12 cellular contexts compared by ENCODE assay signal in genomic region chr7:945556-946255, GRCh38. TPM values are rescaled to one million over a fixed set of nuclear protein-coding genes. Genes with fewer than 3 reads are reported as not detected.
A peak's percentile ranks its signal among the peaks of the same experiment; 100 is the strongest.
DNase-seq lines count a peak whose midpoint lies in the region; ATAC-seq and TF ChIP-seq lines count a peak whose summit lies in the region.
"Had no signal": no experiment of that assay in that cellular context is flagged by ENCODE, and none has a peak within 500 bp of the region (broad histone marks: within the 10 kb centered on the region; RNA-seq: fewer than 3 reads in every experiment).

No MANE protein-coding gene starts in this region.

- H3K27ac ChIP-seq in PC-3 (ENCODE audit: low read length): peak overlapping the region; percentile 71
- H3K27ac ChIP-seq in hepatocyte: peak overlapping the region; percentile 98

- peak overlapping the region; percentile 78 for H3K4me2 ChIP-seq in PC-3 (ENCODE audit: low read length)
- peak overlapping the region; percentile 72 for H3K4me2 ChIP-seq in hepatocyte

- no peaks in the 10 kb centered on the region for H3F3A ChIP-seq in PC-3 (ENCODE audit: low read length, unreplicated experiment)

- H3K9me3 ChIP-seq in PC-3 (ENCODE audit: low read length) (no peaks in the 10 kb centered on the region), hepatocyte (ENCODE audit: low read depth) (no peaks in the 10 kb centered on the region)
- H3K9me3 ChIP-seq: BE2C had no signal

- H2AFZ ChIP-seq in PC-3 (ENCODE audit: low read length) (peak overlapping the region; percentile 21; the same call in 1 of the 2 replicates), hepatocyte (no peak overlapping the region)

- H3K9ac ChIP-seq in PC-3 (ENCODE audit: low read length): peak overlapping the region; percentile 64

- peak overlapping the region; percentile 49; the same call in 1 of the 2 replicates for H3K4me3 ChIP-seq in PC-3 (ENCODE audit: low read length)
- H3K4me3 ChIP-seq in hepatocyte: no peak overlapping the region

- BruUV-seq in PC-3 (replicated peaks; lab: Mats Ljungman, UMichigan): no TSS peak

- WGBS in hepatocyte (ENCODE audit: low lambda C conversion rate, missing lambda C conversion rate): 63% methylated on average over 28 of the region's 30 CpGs

- CTCF ChIA-PET in PC-3 (lab: Charles Lee): no interaction called here

- H3K27me3 ChIP-seq in PC-3 (ENCODE audit: low read length): no peaks in the 10 kb centered on the region
- peaks cover 3% of the 10 kb centered on the region for H3K27me3 ChIP-seq in hepatocyte
- H3K27me3 ChIP-seq: BE2C had no signal

- ATAC-seq in PC-3: peak; percentile 89
- ATAC-seq: naive thymus-derived CD8-positive, alpha-beta T cell had no signal

- H3K4me1 ChIP-seq in PC-3 (ENCODE audit: insufficient read depth, low read length) (peaks cover 30% of the 10 kb centered on the region), hepatocyte (ENCODE audit: insufficient read depth) (peaks cover 19% of the 10 kb centered on the region)
- H3K4me1 ChIP-seq: BE2C had no signal

- H3K9me2 ChIP-seq in PC-3 (replicated peaks; ENCODE audit: low read length): no peaks in the 10 kb centered on the region
- no peaks in the 10 kb centered on the region for H3K9me2 ChIP-seq in hepatocyte (replicated peaks; ENCODE audit: insufficient read depth)

- POLR2A ChIA-PET in PC-3 (lab: Charles Lee; ENCODE audit: unreplicated experiment): no interaction called here

- H3K36me3 ChIP-seq in PC-3 (ENCODE audit: low read depth, low read length) (no peaks in the 10 kb centered on the region), hepatocyte (replicated peaks; ENCODE audit: insufficient read depth, low read depth) (no peaks in the 10 kb centered on the region)
- H3K36me3 ChIP-seq: BE2C had no signal

- TF ChIP-seq CTCF in PC-3 (conservative IDR thresholded peaks at IDR 0.05; ENCODE audit: low read depth, low read length): no peak
- no peak for TF ChIP-seq CTCF in hepatocyte (IDR thresholded peaks at IDR 0.05; ENCODE audit: poor library complexity)

- peak; percentile 85 for DNase-seq in DMS153 (lab: John Stamatoyannopoulos, UW)
- DNase-seq in PC-3: peak; percentile 97
- peak; percentile 94 for DNase-seq in hepatocyte (ENCODE audit: low spot score)
- DNase-seq in posterior vena cava (ENCODE audit: low spot score): peak; percentile 77
- DNase-seq in medulla oblongata (ENCODE audit: extremely low spot score): no peak
- no peak for DNase-seq in GF-D8 (lab: John Stamatoyannopoulos, UW)
- DNase-seq in NCI-H2107 (lab: John Stamatoyannopoulos, UW): no peak
- no peak for DNase-seq in NCI-H82 treated with DMSO at 0.1 percent for 48 hours (lab: John Stamatoyannopoulos, UW; ENCODE audit: unreplicated experiment)
- DNase-seq: NCI-H748 treated with DMSO at 0.1 percent for 48 hours; stimulated activated CD4-positive, alpha-beta T cell treated with anti-CD3 and anti-CD28 coated beads, Interleukin-4, amount 100 ng/mL, for 24 hours had no signal

- H4K20me1 ChIP-seq in PC-3 (ENCODE audit: low read length): no peaks in the 10 kb centered on the region
- H4K20me1 ChIP-seq in hepatocyte (ENCODE audit: insufficient read depth, poor library complexity, severe bottlenecking): no peaks in the 10 kb centered on the region

- H3K79me2 ChIP-seq in PC-3 (ENCODE audit: low read length) (no peaks in the 10 kb centered on the region), hepatocyte (peaks cover 11% of the 10 kb centered on the region)

- intact Hi-C loops in PC-3 (cut with micrococcal nuclease) (no loop called here), posterior vena cava (cut with DNase I) (no loop called here)

RNA-seq across cellular contexts. Expression of gene ADAP1, which starts 8.8 kb away (rescaled TPM):
- total RNA-seq in PC-3 (2014; rRNA removed) (31.2 and 36.4 TPM in 2 replicates), hepatocyte (25.8 and 35.7 TPM in 2 replicates), posterior vena cava (10 to 100 TPM; 16.3 to 17.8 TPM)
- polyA plus RNA-seq in hepatocyte: 16.3 and 25.6 TPM in 2 replicates

RNA-seq across cellular contexts. Expression of gene COX19, which starts 29.6 kb away (rescaled TPM):
- total RNA-seq in PC-3 (2014; rRNA removed) (11.6 and 12.4 TPM in 2 replicates), hepatocyte (9.9 and 11.6 TPM in 2 replicates), posterior vena cava (1 to 10 TPM; 5.9 to 8.4 TPM)
- polyA plus RNA-seq in hepatocyte: 18.9 and 21.2 TPM in 2 replicates

RNA-seq across cellular contexts. Expression of gene CYP2W1, which starts 37.3 kb away (rescaled TPM):
- total RNA-seq in PC-3 (2014; rRNA removed) (not detected in 2 replicates), hepatocyte (20.3 and 31.1 TPM in 2 replicates), posterior vena cava (not detected)
- 72.3 and 112 TPM in 2 replicates for polyA plus RNA-seq in hepatocyte
- total RNA-seq: naive thymus-derived CD8-positive, alpha-beta T cell had no signal
- polyA plus RNA-seq: naive thymus-derived CD8-positive, alpha-beta T cell had no signal

Comparison
In these comparisons a context has a peak if more than half of its experiments do, and no peak if none do; other contexts are left out.
1. DNase-seq: peak in DMS153 (single experiment), PC-3 (single experiment), hepatocyte (single experiment) and posterior vena cava (single experiment); none in medulla oblongata (single experiment), GF-D8 (single experiment), NCI-H2107 (single experiment) and NCI-H82 treated with DMSO at 0.1 percent for 48 hours (single experiment).
2. RNA of gene CYP2W1, which starts 37.3 kb away (total RNA-seq): 20.3 to 31.1 TPM in hepatocyte; not detected in PC-3 and not detected in posterior vena cava; every median in the first group is over 10 times any median in the second.